6 cellular contexts compared by ENCODE assay signal in the genomic region with DNA sequence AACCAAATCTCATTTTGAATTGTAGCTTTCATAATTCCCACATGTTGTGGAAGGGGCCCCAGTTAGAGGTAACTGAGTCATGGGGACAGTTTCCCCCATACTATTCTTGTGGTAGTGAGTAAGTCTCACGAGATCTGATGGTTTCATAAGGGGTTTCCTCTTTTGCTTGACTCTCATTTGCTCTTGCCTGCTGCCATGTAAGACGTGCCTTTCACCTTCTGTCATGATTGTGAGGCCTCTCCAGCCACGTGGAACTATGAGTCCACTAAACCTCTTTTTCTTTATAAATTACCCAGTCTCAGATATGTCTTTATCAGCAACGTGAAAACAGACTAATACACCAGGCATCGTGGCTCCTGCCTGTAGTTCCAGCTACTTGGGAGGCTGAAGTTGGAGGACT. TPM values are rescaled to one million over a fixed set of nuclear protein-coding genes. Genes with fewer than 3 reads are reported as not detected.
DNase-seq lines count a peak whose midpoint lies in the region; ATAC-seq, FAIRE-seq and TF ChIP-seq lines count a peak whose summit lies in the region.
"Not testable (repeated sequence)": the region's sequence is repeated elsewhere in the genome, so short reads cannot be mapped to it uniquely, and the experiment has no call there.

No MANE protein-coding gene starts in this region.

- FAIRE-seq in A549 (lab: Jason Lieb, UNC) = not testable (repeated sequence)

- not testable (repeated sequence) for TF ChIP-seq CTCF in A549 (IDR thresholded peaks at IDR 0.05); brain (conservative IDR thresholded peaks at IDR 0.05); endodermal cell (conservative IDR thresholded peaks at IDR 0.05); progenitor cell of endocrine pancreas (IDR thresholded peaks at IDR 0.05; ENCODE audit: unreplicated experiment)

- H3K9me3 ChIP-seq in A549 (peaks cover 39% of the 10 kb centered on the region), endodermal cell (ENCODE audit: control insufficient read depth, low read length) (peaks cover 26% of the 10 kb centered on the region)

- peaks cover 20% of the 10 kb centered on the region for H3K4me1 Mint-ChIP-seq in activated T-helper 17 cell treated with anti-CD3 and anti-CD28 coated beads, Interleukin-2, amount 50 U/mL, for 72 hours
- H3K4me1 Mint-ChIP-seq in brain = peaks cover 24% of the 10 kb centered on the region
- not testable (repeated sequence) for H3K4me1 Mint-ChIP-seq in endodermal cell; progenitor cell of endocrine pancreas (ENCODE audit: low read depth)

- not testable (repeated sequence) for ATAC-seq in A549
- peak; percentile 3 for ATAC-seq in activated T-helper 17 cell treated with anti-CD3 and anti-CD28 coated beads, Interleukin-2, amount 50 U/mL, for 72 hours (replicated peaks)

- not testable (repeated sequence) for H3K9me3 Mint-ChIP-seq in activated T-helper 17 cell treated with anti-CD3 and anti-CD28 coated beads, Interleukin-2, amount 50 U/mL, for 72 hours; progenitor cell of endocrine pancreas (ENCODE audit: low read depth)
- H3K9me3 Mint-ChIP-seq in brain (peaks cover 12 to 19% (median 13%) of the 10 kb centered on the region in 5 experiments), endodermal cell (peaks cover 42% of the 10 kb centered on the region)

- WGBS in A549 (ENCODE audit: missing lambda C conversion rate) = 8% methylated on average over 5 of the region's 5 CpGs
- 47 to 70% methylated on average over 3 to 5 of the region's 5 CpGs for WGBS in endodermal cell (ENCODE audit: insufficient coverage in 1 of 2, insufficient read length in 1 of 2), 2 experiments

- not testable (repeated sequence) for TF ChIP-seq RAD21 in A549 (conservative IDR thresholded peaks at IDR 0.05 in 1 of 2, IDR thresholded peaks at IDR 0.05 in 1 of 2)

- POLR2A ChIA-PET in A549 (lab: Yijun Ruan, JAX) = not testable (repeated sequence)

- H3K27ac Mint-ChIP-seq in activated T-helper 17 cell treated with anti-CD3 and anti-CD28 coated beads, Interleukin-2, amount 50 U/mL, for 72 hours = peak overlapping the region; percentile 49
- not testable (repeated sequence) for H3K27ac Mint-ChIP-seq in brain, endodermal cell, progenitor cell of endocrine pancreas

- CTCF ChIA-PET in A549 (lab: Yijun Ruan, JAX) = interaction anchor here (1.4 to 1.8 kb wide), 2 partner anchors 41 to 70 kb away, joined by 6 read pairs; partner anchors contain the start of genes ZBTB45 and ZNF584

- H3K36me3 ChIP-seq in endodermal cell (ENCODE audit: control insufficient read depth, insufficient read depth, low read length) = not testable (repeated sequence)

- peaks cover 33% of the 10 kb centered on the region for H3K27me3 ChIP-seq in endodermal cell (ENCODE audit: control insufficient read depth, insufficient read depth, low read length, poor library complexity, severe bottlenecking)

- H3K27ac ChIP-seq in A549; endodermal cell (ENCODE audit: low read depth, low read length): not testable (repeated sequence)

- H3K36me3 Mint-ChIP-seq in activated T-helper 17 cell treated with anti-CD3 and anti-CD28 coated beads, Interleukin-2, amount 50 U/mL, for 72 hours (ENCODE audit: low read depth); brain; endodermal cell (ENCODE audit: low read depth); progenitor cell of endocrine pancreas (ENCODE audit: insufficient read depth): not testable (repeated sequence)

- not testable (repeated sequence) for H3K4me3 ChIP-seq in A549
- peak overlapping the region; percentile 24 for H3K4me3 ChIP-seq in endodermal cell (ENCODE audit: low read length)

- H3K27me3 Mint-ChIP-seq in activated T-helper 17 cell treated with anti-CD3 and anti-CD28 coated beads, Interleukin-2, amount 50 U/mL, for 72 hours = not testable (repeated sequence)
- H3K27me3 Mint-ChIP-seq in brain = peaks cover 11% of the 10 kb centered on the region
- H3K27me3 Mint-ChIP-seq in endodermal cell (ENCODE audit: insufficient read depth) = peaks cover 68% of the 10 kb centered on the region
- H3K27me3 Mint-ChIP-seq in progenitor cell of endocrine pancreas = peaks cover 29% of the 10 kb centered on the region

- not testable (repeated sequence) for TF ChIP-seq EP300 in A549 (IDR thresholded peaks at IDR 0.05)

- not testable (repeated sequence) for H3K4me2 ChIP-seq in A549

- not testable (repeated sequence) for TF ChIP-seq POLR2A in A549 (IDR thresholded peaks at IDR 0.05; ENCODE audit: low read length)

- H3K4me3 Mint-ChIP-seq in activated T-helper 17 cell treated with anti-CD3 and anti-CD28 coated beads, Interleukin-2, amount 50 U/mL, for 72 hours = peak overlapping the region; percentile 87
- H3K4me3 Mint-ChIP-seq in brain (peak overlapping the region in 4 of 5 experiments; percentile 18 to 98 (median 46)), progenitor cell of endocrine pancreas (ENCODE audit: low read depth) (peak overlapping the region; percentile 11)
- H3K4me3 Mint-ChIP-seq in endodermal cell = not testable (repeated sequence)

- not testable (repeated sequence) for H3K9ac ChIP-seq in endodermal cell (ENCODE audit: extremely low read depth, low read length, poor library complexity, severe bottlenecking)

- DNase-seq in A549 (ENCODE audit: low read depth in 1 of 2, low spot score in 1 of 2); endodermal cell; progenitor cell of endocrine pancreas (ENCODE audit: low spot score, unreplicated experiment): not testable (repeated sequence)
- DNase-seq in MV-4-11 (lab: John Stamatoyannopoulos, UW) = peak; percentile 32

- H3K4me1 ChIP-seq in A549; endodermal cell (ENCODE audit: control insufficient read depth, insufficient read depth, low read length): not testable (repeated sequence)

RNA-seq across cellular contexts. Expression of gene ZNF324B, which starts 1.4 kb away (rescaled TPM):
- polyA plus RNA-seq in A549 (2011; rRNA removed) = 3.8 and 4.1 TPM in 2 replicates
- polyA plus RNA-seq in A549 (2012; cell fraction: cytosol; rRNA removed) = 4.0 and 5.1 TPM in 2 replicates
- polyA plus RNA-seq in A549 (2012; cell fraction: nucleus; rRNA removed) = 4.8 and 7.9 TPM in 2 replicates
- polyA plus RNA-seq in A549 (2017; fragmentation: RNase III; extraction: RNeasy Plus Mini Kit Qiagen cat#74134 plus additional on column Dnase treatment) = 6.8 TPM in 3 replicates
- polyA minus RNA-seq in A549 (2011; rRNA and poly(A)+ RNA removed) = 7.1 and 9.1 TPM in 2 replicates
- 1 to 10 TPM; 8.8 to 8.9 TPM for total RNA-seq in activated T-helper 17 cell treated with anti-CD3 and anti-CD28 coated beads, Interleukin-2, amount 50 U/mL, for 72 hours
- 5.3 TPM for polyA plus RNA-seq in brain (ENCODE audit: insufficient read depth, low read depth, low replicate concordance)
- 1 to 10 TPM; 5.4 to 6.0 TPM for total RNA-seq in endodermal cell
- polyA plus RNA-seq in endodermal cell (2013, experiment 1 of 2) = 2.8 TPM
- 2.2 TPM for polyA plus RNA-seq in endodermal cell (2013, experiment 2 of 2)
- 10.1 and 11.2 TPM in 2 replicates for total RNA-seq in progenitor cell of endocrine pancreas

RNA-seq across cellular contexts. Expression of gene ZNF132, which starts 10.0 kb away (rescaled TPM):
- polyA plus RNA-seq in A549 (2011; rRNA removed) (0.16 and 0.19 TPM in 2 replicates), A549 (2017; fragmentation: RNase III; extraction: RNeasy Plus Mini Kit Qiagen cat#74134 plus additional on column Dnase treatment) (0.05 to 0.13 TPM (median 0.09 TPM) in 3 replicates), brain (ENCODE audit: insufficient read depth, low read depth, low replicate concordance) (2.5 TPM)
- polyA plus RNA-seq in A549 (2012; cell fraction: cytosol; rRNA removed) = 0.05 TPM in 2 replicates
- 0.02 and 0.07 TPM in 2 replicates for polyA plus RNA-seq in A549 (2012; cell fraction: nucleus; rRNA removed)
- polyA minus RNA-seq in A549 (2011; rRNA and poly(A)+ RNA removed) = 0.50 and 1.1 TPM in 2 replicates
- 1 to 10 TPM; 2.1 to 3.8 TPM for total RNA-seq in activated T-helper 17 cell treated with anti-CD3 and anti-CD28 coated beads, Interleukin-2, amount 50 U/mL, for 72 hours
- total RNA-seq in endodermal cell (1 to 10 TPM in 1 of 2 donors, under 1 TPM in 1; 0.71 to 1.2 TPM), progenitor cell of endocrine pancreas (3.5 TPM in 2 replicates)
- polyA plus RNA-seq in endodermal cell (2013, experiment 1 of 2) = 3.3 TPM
- polyA plus RNA-seq in endodermal cell (2013, experiment 2 of 2) = 2.6 TPM

RNA-seq across cellular contexts. Expression of gene ZNF324, which starts 16.9 kb away (rescaled TPM):
- 3.0 and 3.1 TPM in 2 replicates for polyA plus RNA-seq in A549 (2011; rRNA removed)
- 3.6 and 5.1 TPM in 2 replicates for polyA plus RNA-seq in A549 (2012; cell fraction: cytosol; rRNA removed)
- polyA plus RNA-seq in A549 (2012; cell fraction: nucleus; rRNA removed) = 6.9 and 10.0 TPM in 2 replicates
- polyA plus RNA-seq in A549 (2017; fragmentation: RNase III; extraction: RNeasy Plus Mini Kit Qiagen cat#74134 plus additional on column Dnase treatment) = 6.4 to 6.9 TPM (median 6.9 TPM) in 3 replicates
- 8.1 and 9.8 TPM in 2 replicates for polyA minus RNA-seq in A549 (2011; rRNA and poly(A)+ RNA removed)
- 1 to 10 TPM; 7.3 to 7.6 TPM for total RNA-seq in activated T-helper 17 cell treated with anti-CD3 and anti-CD28 coated beads, Interleukin-2, amount 50 U/mL, for 72 hours
- 8.5 TPM for polyA plus RNA-seq in brain (ENCODE audit: insufficient read depth, low read depth, low replicate concordance)
- 1 to 10 TPM; 7.0 to 8.7 TPM for total RNA-seq in endodermal cell
- 5.2 TPM for polyA plus RNA-seq in endodermal cell (2013, experiment 1 of 2)
- polyA plus RNA-seq in endodermal cell (2013, experiment 2 of 2) = 5.5 TPM
- total RNA-seq in progenitor cell of endocrine pancreas = 12.9 and 14.7 TPM in 2 replicates

RNA-seq across cellular contexts. Expression of gene ZNF446, which starts 26.2 kb away (rescaled TPM):
- polyA plus RNA-seq in A549 (2011; rRNA removed) (6.2 and 7.4 TPM in 2 replicates), A549 (2017; fragmentation: RNase III; extraction: RNeasy Plus Mini Kit Qiagen cat#74134 plus additional on column Dnase treatment) (9.9 to 12.5 TPM (median 11.0 TPM) in 3 replicates), brain (ENCODE audit: insufficient read depth, low read depth, low replicate concordance) (13.5 TPM)
- 10.7 and 14.7 TPM in 2 replicates for polyA plus RNA-seq in A549 (2012; cell fraction: cytosol; rRNA removed)
- polyA plus RNA-seq in A549 (2012; cell fraction: nucleus; rRNA removed) = 32.2 and 37.8 TPM in 2 replicates
- polyA minus RNA-seq in A549 (2011; rRNA and poly(A)+ RNA removed) = 9.3 and 9.9 TPM in 2 replicates
- 1 to 10 TPM; 5.8 to 6.2 TPM for total RNA-seq in activated T-helper 17 cell treated with anti-CD3 and anti-CD28 coated beads, Interleukin-2, amount 50 U/mL, for 72 hours
- total RNA-seq in endodermal cell (10 to 100 TPM; 10.4 to 10.7 TPM), progenitor cell of endocrine pancreas (17.7 and 19.4 TPM in 2 replicates)
- 11.6 TPM for polyA plus RNA-seq in endodermal cell (2013, experiment 1 of 2)
- 9.4 TPM for polyA plus RNA-seq in endodermal cell (2013, experiment 2 of 2)

RNA-seq across cellular contexts. Expression of gene ZNF584, which starts 41.5 kb away (rescaled TPM):
- polyA plus RNA-seq in A549 (2011; rRNA removed) (18.2 and 21.2 TPM in 2 replicates), A549 (2017; fragmentation: RNase III; extraction: RNeasy Plus Mini Kit Qiagen cat#74134 plus additional on column Dnase treatment) (13.6 to 15.6 TPM (median 14.8 TPM) in 3 replicates), brain (ENCODE audit: insufficient read depth, low read depth, low replicate concordance) (5.8 TPM)
- polyA plus RNA-seq in A549 (2012; cell fraction: cytosol; rRNA removed) = 13.7 and 16.6 TPM in 2 replicates
- polyA plus RNA-seq in A549 (2012; cell fraction: nucleus; rRNA removed) = 14.3 and 17.3 TPM in 2 replicates
- polyA minus RNA-seq in A549 (2011; rRNA and poly(A)+ RNA removed) = 26.7 and 26.9 TPM in 2 replicates
- total RNA-seq in activated T-helper 17 cell treated with anti-CD3 and anti-CD28 coated beads, Interleukin-2, amount 50 U/mL, for 72 hours = 1 to 10 TPM; 9.0 to 9.8 TPM
- total RNA-seq in endodermal cell (10 to 100 TPM; 10.3 to 14.8 TPM), progenitor cell of endocrine pancreas (16.7 and 18.2 TPM in 2 replicates)
- 9.5 TPM for polyA plus RNA-seq in endodermal cell (2013, experiment 1 of 2)
- 10.8 TPM for polyA plus RNA-seq in endodermal cell (2013, experiment 2 of 2)
